ENCODE assay signal across 1 cellular context in genomic region chr1:210373878-210374599, GRCh38.
TF ChIP-seq lines count a peak whose summit lies in the region.

No MANE protein-coding gene starts in this region.

TF ChIP-seq in HEK293, 187 proteins besides CTCF, POLR2A, EP300 and RAD21 (continued from another document and continues in another):
- TF ChIP-seq ZBTB10 (tag by site-specific recombination; IDR thresholded peaks at IDR 0.05) (no peak), ZNF596 (tag by site-specific recombination; IDR thresholded peaks at IDR 0.05) (no peak), ZBTB49 (tag by site-specific recombination; IDR thresholded peaks at IDR 0.05; ENCODE audit: low read depth) (no peak), BCL11B (tag by site-specific recombination; IDR thresholded peaks at IDR 0.05; ENCODE audit: low read depth) (no peak; the same call in 1 of the 2 replicates), ZNF280C (tag by site-specific recombination; IDR thresholded peaks at IDR 0.05) (no peak), ZNF433 (tag by site-specific recombination; IDR thresholded peaks at IDR 0.05; ENCODE audit: low read depth) (no peak), YY1 (tag by site-specific recombination; IDR thresholded peaks at IDR 0.05) (no peak; the same call in 1 of the 2 replicates), ZNF26 (tag by site-specific recombination; IDR thresholded peaks at IDR 0.05) (no peak), ZNF121 (tag by site-specific recombination; IDR thresholded peaks at IDR 0.05) (no peak), OVOL3 (tag by site-specific recombination; IDR thresholded peaks at IDR 0.05) (no peak; the same call in 1 of the 2 replicates), ZNF623 (tag by site-specific recombination; IDR thresholded peaks at IDR 0.05) (no peak), ZNF513 (tag by site-specific recombination; IDR thresholded peaks at IDR 0.05) (no peak; the same call in 1 of the 2 replicates), ZNF423 (tag by site-specific recombination; IDR thresholded peaks at IDR 0.05) (no peak), ZNF654 (tag by site-specific recombination; IDR thresholded peaks at IDR 0.05; ENCODE audit: low read depth) (peak; percentile 27), PRDM6 (tag by site-specific recombination; IDR thresholded peaks at IDR 0.05) (peak; percentile 97), ZNF202 (tag by site-specific recombination; IDR thresholded peaks at IDR 0.05; ENCODE audit: borderline replicate concordance) (no peak), ZNF24 (tag by site-specific recombination; IDR thresholded peaks at IDR 0.05) (peak; percentile 78), ZBTB17 (tag by site-specific recombination; IDR thresholded peaks at IDR 0.05) (peak; percentile 26; the same call in 1 of the 2 replicates), TSHZ1 (tag by site-specific recombination; IDR thresholded peaks at IDR 0.05; ENCODE audit: borderline replicate concordance) (peak; percentile 10; the same call in 1 of the 2 replicates), ZNF785 (tag by site-specific recombination; IDR thresholded peaks at IDR 0.05) (no peak), ZNF184 (tag by site-specific recombination; IDR thresholded peaks at IDR 0.05) (no peak), ZNF571 (tag by site-specific recombination; IDR thresholded peaks at IDR 0.05) (no peak), ZBTB1 (tag by site-specific recombination; IDR thresholded peaks at IDR 0.05) (no peak), ZSCAN23 (tag by site-specific recombination; IDR thresholded peaks at IDR 0.05) (no peak), ZNF670 (tag by site-specific recombination; IDR thresholded peaks at IDR 0.05; ENCODE audit: low read depth) (no peak), ZSCAN30 (tag by site-specific recombination; IDR thresholded peaks at IDR 0.05) (0 out of 2 replicates have a peak, but pooled peaks have one; percentile 40), ZNF555 (tag by site-specific recombination; conservative IDR thresholded peaks at IDR 0.05) (no peak), ZNF416 (tag by site-specific recombination; IDR thresholded peaks at IDR 0.05) (no peak), ZNF76 (tag by site-specific recombination; IDR thresholded peaks at IDR 0.05; ENCODE audit: borderline replicate concordance, low read depth) (peak; percentile 96), ZNF792 (tag by site-specific recombination; IDR thresholded peaks at IDR 0.05) (no peak), KLF17 (tag by site-specific recombination; IDR thresholded peaks at IDR 0.05) (no peak), ZNF37A (tag by site-specific recombination; IDR thresholded peaks at IDR 0.05) (no peak), ZNF645 (tag by site-specific recombination; IDR thresholded peaks at IDR 0.05) (no peak), KLF16 (tag by site-specific recombination; IDR thresholded peaks at IDR 0.05) (0 out of 2 replicates have a peak, but pooled peaks have one; percentile 20), ZNF335 (tag by site-specific recombination; conservative IDR thresholded peaks at IDR 0.05) (peak; percentile 46), ZNF548 (tag by site-specific recombination; IDR thresholded peaks at IDR 0.05) (no peak), ZFP69B (tag by site-specific recombination; IDR thresholded peaks at IDR 0.05) (peak; percentile 81; the same call in 1 of the 2 replicates), ZNF341 (tag by site-specific recombination; IDR thresholded peaks at IDR 0.05; ENCODE audit: low read depth) (no peak)
